ENCODE assay signal across 1 cellular context in the genomic region with DNA sequence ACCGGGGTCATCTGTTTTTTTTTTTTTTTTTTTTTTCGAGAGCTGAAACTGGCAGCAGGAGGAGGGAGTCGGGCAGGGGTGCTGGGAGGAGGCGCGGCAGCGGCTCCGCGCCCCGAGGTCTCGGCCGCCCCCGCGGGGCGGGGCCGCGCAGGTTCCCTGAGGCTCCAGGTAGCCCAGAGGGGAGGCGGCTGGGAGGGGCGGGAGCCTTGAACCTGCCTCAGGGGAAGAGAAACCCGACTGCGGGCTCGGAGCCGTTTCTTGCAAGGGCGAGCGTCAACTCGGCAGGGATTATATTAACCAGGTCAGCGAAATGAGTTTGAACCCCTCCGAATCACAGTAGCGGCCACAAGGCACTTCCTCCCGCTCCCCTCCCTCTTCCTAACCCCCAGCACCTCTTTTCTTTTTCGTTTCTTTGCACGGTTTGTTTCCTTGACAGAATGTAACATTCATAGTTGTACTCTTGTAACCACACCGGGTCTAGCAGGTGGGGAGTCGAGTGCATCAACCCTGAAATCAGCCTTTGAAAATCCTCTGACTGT.
TF ChIP-seq lines count a peak whose summit lies in the region.

No MANE protein-coding gene starts in this region.

TF ChIP-seq in Ishikawa, 13 proteins besides CTCF, POLR2A, EP300 and RAD21 (continued from another document):
- TF ChIP-seq REST (IDR thresholded peaks at IDR 0.05; ENCODE audit: low read depth): no peak
